16 cellular contexts compared by ENCODE assay signal in the genomic region with DNA sequence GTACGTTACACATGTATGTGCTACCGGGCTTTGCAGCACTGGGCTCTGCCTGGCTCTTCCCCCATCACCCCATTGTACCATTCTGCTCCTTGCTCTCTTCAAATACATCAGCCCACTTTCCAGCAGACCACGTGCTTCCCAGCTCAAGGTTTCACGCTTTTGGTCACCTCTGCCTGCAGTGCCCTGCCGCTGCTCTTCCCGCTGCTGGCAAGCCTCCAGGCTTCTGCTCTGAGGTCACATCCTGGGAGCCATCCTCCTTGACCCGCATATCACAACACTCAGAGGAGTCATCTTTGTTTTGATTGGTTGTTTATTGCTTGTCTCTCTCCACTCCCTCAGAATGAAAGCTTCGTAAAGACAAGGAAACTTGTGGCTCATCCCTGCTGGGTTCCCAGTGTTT. TPM values are rescaled to one million over a fixed set of nuclear protein-coding genes. Genes with fewer than 3 reads are reported as not detected.
DNase-seq lines count a peak whose midpoint lies in the region; TF ChIP-seq lines count a peak whose summit lies in the region.
"Had no signal": no experiment of that assay in that cellular context is flagged by ENCODE, and none has a peak within 500 bp of the region (broad histone marks: within the 10 kb centered on the region; RNA-seq: fewer than 3 reads in every experiment).

No MANE protein-coding gene starts in this region.

- WGBS in hepatocyte (ENCODE audit: low lambda C conversion rate, missing lambda C conversion rate), result 76% methylated on average over 8 of the region's 8 CpGs

- H3K4me3 ChIP-seq in choroid plexus epithelial cell (ENCODE audit: low read depth, low read length), result no peak overlapping the region
- no peak overlapping the region for H3K4me3 ChIP-seq in parathyroid adenoma (ENCODE audit: low read depth, low read length)
- no peak overlapping the region for H3K4me3 ChIP-seq in MM.1S (ENCODE audit: low read length)
- no peak overlapping the region for H3K4me3 ChIP-seq in hepatocyte
- H3K4me3 ChIP-seq: cardiac muscle cell, lung, SK-N-MC had no signal

- no peaks in the 10 kb centered on the region for H3K9me2 ChIP-seq in MM.1S (replicated peaks; ENCODE audit: insufficient read depth, low read length)
- no peaks in the 10 kb centered on the region for H3K9me2 ChIP-seq in hepatocyte (replicated peaks; ENCODE audit: insufficient read depth)

- no peak for TF ChIP-seq CTCF in choroid plexus epithelial cell (conservative IDR thresholded peaks at IDR 0.05; ENCODE audit: low read depth, low read length)
- TF ChIP-seq CTCF in parathyroid adenoma (IDR thresholded peaks at IDR 0.05), result no peak
- no peak for TF ChIP-seq CTCF in MM.1S (IDR thresholded peaks at IDR 0.05; ENCODE audit: low read length)
- no peak for TF ChIP-seq CTCF in hepatocyte (IDR thresholded peaks at IDR 0.05; ENCODE audit: poor library complexity)

- H3F3A ChIP-seq in MM.1S (ENCODE audit: insufficient read depth, low read length), result no peaks in the 10 kb centered on the region

- H3K27ac ChIP-seq in parathyroid adenoma (no peak overlapping the region), MM.1S (ENCODE audit: low read length) (no peak overlapping the region), hepatocyte (no peak overlapping the region)
- H3K27ac ChIP-seq: 22Rv1, cardiac muscle cell, neutrophil, SK-N-MC had no signal

- H3K4me1 ChIP-seq in parathyroid adenoma (peaks cover 4% of the 10 kb centered on the region), MM.1S (ENCODE audit: low read length) (no peaks in the 10 kb centered on the region), hepatocyte (ENCODE audit: insufficient read depth) (no peaks in the 10 kb centered on the region)

- peaks cover 2% of the 10 kb centered on the region for H3K79me2 ChIP-seq in parathyroid adenoma
- no peaks in the 10 kb centered on the region for H3K79me2 ChIP-seq in MM.1S (ENCODE audit: low read length)
- H3K79me2 ChIP-seq in hepatocyte, result no peaks in the 10 kb centered on the region

- DNase-seq in DMS53 (lab: John Stamatoyannopoulos, UW) (peak; percentile 19), DMS53 treated with DMSO at 0.1 percent for 48 hours (lab: John Stamatoyannopoulos, UW; ENCODE audit: unreplicated experiment) (no peak), M059J (ENCODE audit: low read depth) (peak; percentile 14), choroid plexus epithelial cell (ENCODE audit: low read depth) (peak; percentile 10), MM.1S (no peak), cerebellum (ENCODE audit: low spot score) (no peak), hepatocyte (ENCODE audit: low spot score) (no peak)
- DNase-seq: activated CD8-positive, alpha-beta memory T cell treated with anti-CD3 and anti-CD28 coated beads for 24 hours; activated naive CD4-positive, alpha-beta T cell treated with anti-CD3 and anti-CD28 coated beads, Interleukin-2, amount 10 ng/mL, durations not matched to agents 7 days and 5 days; NCI-H1436 treated with DMSO at 0.1 percent for 48 hours had no signal

- no peaks in the 10 kb centered on the region for H3K27me3 ChIP-seq in parathyroid adenoma (ENCODE audit: control insufficient read depth, insufficient read depth, low read length)
- no peaks in the 10 kb centered on the region for H3K27me3 ChIP-seq in MM.1S (replicated peaks; ENCODE audit: insufficient read depth, low read length)
- H3K27me3 ChIP-seq in hepatocyte, result no peaks in the 10 kb centered on the region
- H3K27me3 ChIP-seq: cardiac muscle cell, neutrophil had no signal

- H3K9ac ChIP-seq in parathyroid adenoma (no peak overlapping the region), MM.1S (ENCODE audit: low read length) (no peak overlapping the region)

- H3K36me3 ChIP-seq in parathyroid adenoma (ENCODE audit: control insufficient read depth, insufficient read depth, low read length) (no peaks in the 10 kb centered on the region), MM.1S (replicated peaks; ENCODE audit: insufficient read depth, low read length) (no peaks in the 10 kb centered on the region), hepatocyte (replicated peaks; ENCODE audit: insufficient read depth, low read depth) (no peaks in the 10 kb centered on the region)
- H3K36me3 ChIP-seq: cardiac muscle cell, neutrophil had no signal

- no peaks in the 10 kb centered on the region for H4K20me1 ChIP-seq in MM.1S (ENCODE audit: insufficient read depth, low read length)
- H4K20me1 ChIP-seq in hepatocyte (ENCODE audit: insufficient read depth, poor library complexity, severe bottlenecking), result no peaks in the 10 kb centered on the region

- H3K9me3 ChIP-seq in parathyroid adenoma (ENCODE audit: control insufficient read depth, low read length) (no peaks in the 10 kb centered on the region), MM.1S (replicated peaks; ENCODE audit: insufficient read depth, low read length) (no peaks in the 10 kb centered on the region), hepatocyte (ENCODE audit: low read depth) (no peaks in the 10 kb centered on the region)
- H3K9me3 ChIP-seq: neutrophil had no signal

- H3K4me2 ChIP-seq in parathyroid adenoma (ENCODE audit: low read length) (no peak overlapping the region), MM.1S (ENCODE audit: low read depth, low read length) (no peak overlapping the region), hepatocyte (no peak overlapping the region)

- H2AFZ ChIP-seq in parathyroid adenoma (peak overlapping the region; percentile 58), MM.1S (ENCODE audit: low read length) (no peak overlapping the region), hepatocyte (no peak overlapping the region)

RNA-seq across cellular contexts. Expression of a gene that starts 34.1 kb away (rescaled TPM):
- 0.54 and 1.3 TPM in 2 replicates for total RNA-seq in M059J (2014; rRNA removed; shearing (Covaris generic))
- 340 TPM for total RNA-seq in cerebellum
- total RNA-seq in hepatocyte, result 3.6 and 5.4 TPM in 2 replicates
- 2.1 and 3.2 TPM in 2 replicates for polyA plus RNA-seq in hepatocyte

Comparison
In these comparisons a context has a peak if more than half of its experiments do, and no peak if none do; other contexts are left out.
1. DNase-seq: peak in DMS53 (single experiment), M059J (single experiment) and choroid plexus epithelial cell (single experiment); none in DMS53 treated with DMSO at 0.1 percent for 48 hours (single experiment), MM.1S (single experiment), cerebellum (single experiment) and hepatocyte (single experiment).
2. RNA of a gene that starts 34.1 kb away (total RNA-seq): 340 TPM in cerebellum (single experiment); 3.6 to 5.4 TPM in hepatocyte and 0.54 to 1.3 TPM in M059J; every median in the first group is over 10 times any median in the second.